ENCODE assay signal across 13 cellular contexts in the genomic region with DNA sequence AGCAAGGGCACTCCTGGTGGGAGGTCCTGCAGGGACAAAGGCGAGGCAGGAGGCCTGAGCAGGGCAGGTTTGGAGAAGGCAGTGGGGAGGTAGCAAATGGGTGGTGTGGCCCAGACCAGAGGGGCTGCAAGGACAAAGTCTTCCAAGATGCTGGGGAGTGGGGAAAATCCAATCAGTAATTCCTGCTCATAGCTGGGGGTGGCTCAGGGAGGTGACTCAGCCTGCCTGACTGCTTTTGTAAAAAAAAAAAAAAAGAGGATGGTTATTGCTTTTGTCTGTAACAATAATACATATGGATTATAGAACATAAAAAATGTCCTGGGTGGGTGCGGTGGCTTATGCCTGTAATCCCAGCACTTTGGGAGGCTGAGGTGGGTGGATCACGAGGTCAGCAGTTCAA. TPM values are rescaled to one million over a fixed set of nuclear protein-coding genes. Genes with fewer than 3 reads are reported as not detected.
"Had no signal": no experiment of that assay in that cellular context is flagged by ENCODE, and none has a peak within 500 bp of the region (broad histone marks: within the 10 kb centered on the region; RNA-seq: fewer than 3 reads in every experiment).

No MANE protein-coding gene starts in this region.

- ATAC-seq: gastrocnemius medialis; heart right ventricle; stimulated activated naive CD8-positive, alpha-beta T cell treated with anti-CD3 and anti-CD28 coated beads, Interleukin-15, amount 100 ng/mL, for 72 hours had no signal

- H3K27me3 ChIP-seq: adrenal gland, gastrocnemius medialis, heart right ventricle, neural progenitor cell had no signal

- H3K27ac Mint-ChIP-seq: activated CD4-positive, alpha-beta memory T cell treated with anti-CD3 and anti-CD28 coated beads, Interleukin-2, amount 10 ng/mL, durations not matched to agents 7 days and 5 days; mesothelial cell of epicardium; neural progenitor cell had no signal

- H2AFZ ChIP-seq: neural progenitor cell, parathyroid adenoma had no signal

- DNase-seq: activated CD4-positive, alpha-beta memory T cell treated with anti-CD3 and anti-CD28 coated beads, Interleukin-2, amount 10 ng/mL, durations not matched to agents 7 days and 5 days; activated naive CD4-positive, alpha-beta T cell treated with Interleukin-2 at 50 U/mL for 16 hours; adrenal gland; cerebellar nuclear complex; gastrocnemius medialis; heart right ventricle; left ventricle myocardium inferior; stimulated activated CD4-positive, alpha-beta T cell treated with anti-CD3 and anti-CD28 coated beads, Interleukin-4, amount 100 ng/mL, for 4 hours; stimulated activated naive CD8-positive, alpha-beta T cell treated with anti-CD3 and anti-CD28 coated beads, Interleukin-15, amount 100 ng/mL, for 72 hours had no signal

- H3K27ac ChIP-seq: adrenal gland, heart right ventricle, left ventricle myocardium inferior, neural progenitor cell, parathyroid adenoma, thoracic aorta had no signal

- H3K9me3 Mint-ChIP-seq: activated CD4-positive, alpha-beta memory T cell treated with anti-CD3 and anti-CD28 coated beads, Interleukin-2, amount 10 ng/mL, durations not matched to agents 7 days and 5 days; mesothelial cell of epicardium; stimulated activated naive CD8-positive, alpha-beta T cell treated with anti-CD3 and anti-CD28 coated beads, Interleukin-15, amount 100 ng/mL, for 72 hours had no signal

- H3K9me3 ChIP-seq: adrenal gland, gastrocnemius medialis, heart right ventricle, left ventricle myocardium inferior, thoracic aorta had no signal

- H3K4me3 ChIP-seq: adrenal gland, gastrocnemius medialis, heart right ventricle, left ventricle myocardium inferior, neural progenitor cell, thoracic aorta had no signal

- H3K4me3 Mint-ChIP-seq: activated CD4-positive, alpha-beta memory T cell treated with anti-CD3 and anti-CD28 coated beads, Interleukin-2, amount 10 ng/mL, durations not matched to agents 7 days and 5 days; mesothelial cell of epicardium; neural progenitor cell; stimulated activated naive CD8-positive, alpha-beta T cell treated with anti-CD3 and anti-CD28 coated beads, Interleukin-15, amount 100 ng/mL, for 72 hours had no signal

- H3K4me2 ChIP-seq: neural progenitor cell had no signal

- H3K79me2 ChIP-seq: parathyroid adenoma had no signal

- H3K36me3 Mint-ChIP-seq: mesothelial cell of epicardium had no signal

- H3K4me1 ChIP-seq: neural progenitor cell, parathyroid adenoma had no signal

- H3K27me3 Mint-ChIP-seq: stimulated activated naive CD8-positive, alpha-beta T cell treated with anti-CD3 and anti-CD28 coated beads, Interleukin-15, amount 100 ng/mL, for 72 hours had no signal

- H3K9ac ChIP-seq: neural progenitor cell, parathyroid adenoma had no signal

- H3K36me3 ChIP-seq: gastrocnemius medialis, heart right ventricle, left ventricle myocardium inferior, neural progenitor cell, thoracic aorta had no signal

RNA-seq across cellular contexts. Expression of a gene that starts 5.2 kb away (rescaled TPM):
- total RNA-seq: activated CD4-positive, alpha-beta memory T cell treated with anti-CD3 and anti-CD28 coated beads, Interleukin-2, amount 10 ng/mL, durations not matched to agents 7 days and 5 days had no signal
